12 cellular contexts compared by ENCODE assay signal in the genomic region with DNA sequence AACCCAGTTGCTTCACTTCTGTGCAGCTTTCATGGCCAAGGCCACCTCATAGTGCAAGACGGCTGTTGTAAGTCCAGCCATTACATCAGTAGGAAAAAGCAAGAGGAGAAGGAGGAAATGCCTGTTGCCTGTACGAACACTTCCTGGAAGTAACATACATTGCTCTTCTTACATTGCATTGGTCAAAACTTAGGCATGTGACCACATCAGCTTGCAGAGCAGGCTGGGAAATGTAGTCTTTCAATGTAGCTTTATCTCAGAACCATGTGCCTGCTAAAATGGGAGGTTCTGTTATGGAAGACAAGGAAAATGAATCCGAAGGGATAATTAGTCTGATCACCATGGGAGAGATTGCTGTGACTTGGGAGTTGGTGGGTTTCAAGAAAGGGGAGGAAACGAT. TPM values are rescaled to one million over a fixed set of nuclear protein-coding genes. Genes with fewer than 3 reads are reported as not detected.
DNase-seq lines count a peak whose midpoint lies in the region; ATAC-seq and TF ChIP-seq lines count a peak whose summit lies in the region.
"Had no signal": no experiment of that assay in that cellular context is flagged by ENCODE, and none has a peak within 500 bp of the region (broad histone marks: within the 10 kb centered on the region; RNA-seq: fewer than 3 reads in every experiment).

No MANE protein-coding gene starts in this region.

- peaks cover 5% of the 10 kb centered on the region for H3K27me3 Mint-ChIP-seq in GM23338 (ENCODE audit: insufficient read depth, low read depth, poor library complexity)

- no peaks in the 10 kb centered on the region for H3K9me2 ChIP-seq in GM23338 (ENCODE audit: insufficient read depth)

- H3F3A ChIP-seq in GM23338 (replicated peaks; ENCODE audit: low read depth), result no peaks in the 10 kb centered on the region

- no peak for ATAC-seq in GM23338
- ATAC-seq: left lobe of liver had no signal

- H3K4me1 Mint-ChIP-seq in GM23338, result peaks cover 10% of the 10 kb centered on the region

- H3K4me3 ChIP-seq in GM23338, result no peak overlapping the region
- H3K4me3 ChIP-seq: prostate gland had no signal

- no peak overlapping the region for H3K4me3 Mint-ChIP-seq in GM23338

- no peaks in the 10 kb centered on the region for H4K20me1 ChIP-seq in GM23338 (replicated peaks; ENCODE audit: insufficient read depth)

- no peaks in the 10 kb centered on the region; the same call in 1 of the 2 replicates for H3K36me3 ChIP-seq in GM23338 (ENCODE audit: insufficient read depth)
- H3K36me3 ChIP-seq: prostate gland had no signal

- no peaks in the 10 kb centered on the region for H3K27me3 ChIP-seq in GM23338 (ENCODE audit: insufficient read depth)

- peak; percentile 32; the same call in 1 of the 2 replicates for TF ChIP-seq POLR2A in Raji (IDR thresholded peaks at IDR 0.05; ENCODE audit: insufficient read depth, low read depth, low read length)

- no peaks in the 10 kb centered on the region for H3K79me2 ChIP-seq in GM23338 (replicated peaks; ENCODE audit: insufficient read depth)

- H2AFZ ChIP-seq in GM23338, result no peak overlapping the region

- no peak overlapping the region for H3K27ac Mint-ChIP-seq in GM23338

- H3K4me2 ChIP-seq in GM23338, result no peak overlapping the region

- H3K4me1 ChIP-seq in GM23338 (ENCODE audit: insufficient read depth), result peaks cover 5% of the 10 kb centered on the region
- H3K4me1 ChIP-seq: prostate gland had no signal

- no peaks in the 10 kb centered on the region for H3K9me3 Mint-ChIP-seq in GM23338

- DNase-seq in DMS 273 (lab: John Stamatoyannopoulos, UW; ENCODE audit: unreplicated experiment) (peak; percentile 45), DMS 273 treated with DMSO at 0.1 percent for 48 hours (lab: John Stamatoyannopoulos, UW) (no peak), GM23338 (ENCODE audit: low spot score) (peak; percentile 54), germinal center (ENCODE audit: low spot score) (peak; percentile 63), DMS153 treated with DMSO at 0.1 percent for 48 hours (lab: John Stamatoyannopoulos, UW; ENCODE audit: unreplicated experiment) (no peak), KG1 (lab: John Stamatoyannopoulos, UW) (no peak)
- no peak for DNase-seq in stimulated activated CD4-positive, alpha-beta T cell treated with anti-CD3 and anti-CD28 coated beads, Interleukin-15, amount 100 ng/mL, for 24 hours
- DNase-seq: NCI-H226 had no signal

- H3K27ac ChIP-seq in GM23338 (ENCODE audit: low read depth), result no peak overlapping the region
- H3K27ac ChIP-seq: 22Rv1, prostate gland had no signal

- H3K36me3 Mint-ChIP-seq in GM23338 (ENCODE audit: low read depth), result peaks cover 29% of the 10 kb centered on the region

- TF ChIP-seq CTCF in GM23338 (conservative IDR thresholded peaks at IDR 0.05; ENCODE audit: low read depth in 2 of 2), result no peak

TF ChIP-seq in GM23338, 12 proteins besides CTCF, POLR2A, EP300 and RAD21:
- TF ChIP-seq JUNB (IDR thresholded peaks at IDR 0.05; ENCODE audit: unreplicated experiment), result no peak
- TF ChIP-seq, protein P1, sequence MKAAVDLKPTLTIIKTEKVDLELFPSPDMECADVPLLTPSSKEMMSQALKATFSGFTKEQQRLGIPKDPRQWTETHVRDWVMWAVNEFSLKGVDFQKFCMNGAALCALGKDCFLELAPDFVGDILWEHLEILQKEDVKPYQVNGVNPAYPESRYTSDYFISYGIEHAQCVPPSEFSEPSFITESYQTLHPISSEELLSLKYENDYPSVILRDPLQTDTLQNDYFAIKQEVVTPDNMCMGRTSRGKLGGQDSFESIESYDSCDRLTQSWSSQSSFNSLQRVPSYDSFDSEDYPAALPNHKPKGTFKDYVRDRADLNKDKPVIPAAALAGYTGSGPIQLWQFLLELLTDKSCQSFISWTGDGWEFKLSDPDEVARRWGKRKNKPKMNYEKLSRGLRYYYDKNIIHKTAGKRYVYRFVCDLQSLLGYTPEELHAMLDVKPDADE (IDR thresholded peaks at IDR 0.05), result 0 out of 2 replicates have a peak, but pooled peaks have one; percentile 33

RNA-seq across cellular contexts. Expression of a gene that starts 4.3 kb away (rescaled TPM):
- total RNA-seq in GM23338 (2014; rRNA removed; shearing (Covaris generic)), result 8.3 and 10.3 TPM in 2 replicates
- polyA plus RNA-seq in GM23338 (2016; fragmentation: Nextera tagmentation; extraction: Ambion mirVana), result 11.3 and 12.3 TPM in 2 replicates

Comparison
In these comparisons a context has a peak if more than half of its experiments do, and no peak if none do; other contexts are left out.
1. DNase-seq: peak in DMS 273 (single experiment), GM23338 (single experiment) and germinal center (single experiment); none in DMS 273 treated with DMSO at 0.1 percent for 48 hours (single experiment), DMS153 treated with DMSO at 0.1 percent for 48 hours (single experiment), stimulated activated CD4-positive, alpha-beta T cell treated with anti-CD3 and anti-CD28 coated beads, Interleukin-15, amount 100 ng/mL, for 24 hours (single experiment) and KG1 (single experiment).